ENCODE assay signal across 1 cellular context in genomic region chr17:3657588-3657869, GRCh38.
TF ChIP-seq lines count a peak whose summit lies in the region.

No MANE protein-coding gene starts in this region.

TF ChIP-seq in IMR-90, 13 proteins besides CTCF, POLR2A, EP300 and RAD21:
- TF ChIP-seq, protein P1, sequence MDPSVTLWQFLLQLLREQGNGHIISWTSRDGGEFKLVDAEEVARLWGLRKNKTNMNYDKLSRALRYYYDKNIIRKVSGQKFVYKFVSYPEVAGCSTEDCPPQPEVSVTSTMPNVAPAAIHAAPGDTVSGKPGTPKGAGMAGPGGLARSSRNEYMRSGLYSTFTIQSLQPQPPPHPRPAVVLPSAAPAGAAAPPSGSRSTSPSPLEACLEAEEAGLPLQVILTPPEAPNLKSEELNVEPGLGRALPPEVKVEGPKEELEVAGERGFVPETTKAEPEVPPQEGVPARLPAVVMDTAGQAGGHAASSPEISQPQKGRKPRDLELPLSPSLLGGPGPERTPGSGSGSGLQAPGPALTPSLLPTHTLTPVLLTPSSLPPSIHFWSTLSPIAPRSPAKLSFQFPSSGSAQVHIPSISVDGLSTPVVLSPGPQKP (IDR thresholded peaks at IDR 0.05; ENCODE audit: borderline replicate concordance, low read depth, low read length), result no peak
- TF ChIP-seq CHD1 (IDR thresholded peaks at IDR 0.05; ENCODE audit: low read depth, low read length) (no peak), MAZ (IDR thresholded peaks at IDR 0.05; ENCODE audit: borderline replicate concordance, low read depth, low read length) (no peak), MXI1 (IDR thresholded peaks at IDR 0.05; ENCODE audit: borderline replicate concordance, low read depth, low read length) (no peak), BHLHE40 (IDR thresholded peaks at IDR 0.05; ENCODE audit: low read depth, low read length) (no peak)
